ENCODE assay signal across 17 cellular contexts in the genomic region with DNA sequence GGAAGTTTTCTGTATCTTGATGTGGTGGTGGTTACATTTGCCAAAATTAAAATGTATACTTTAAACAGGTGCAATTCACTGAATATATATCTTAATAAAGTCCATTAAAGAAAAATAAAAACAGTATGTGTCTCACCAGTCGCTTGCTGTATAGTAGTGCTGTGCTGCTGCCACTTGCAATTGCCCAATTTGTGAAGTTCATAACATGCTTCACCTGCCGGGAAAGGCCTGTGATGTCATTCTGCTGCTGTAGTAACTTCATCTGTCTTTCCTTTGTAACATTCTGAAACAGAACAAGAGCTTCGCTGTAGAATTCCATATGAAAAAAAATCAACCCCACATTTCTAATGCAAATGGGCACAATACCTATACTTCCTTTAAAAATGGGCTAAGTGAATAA.
DNase-seq lines count a peak whose midpoint lies in the region; ATAC-seq and TF ChIP-seq lines count a peak whose summit lies in the region.
"Had no signal": no experiment of that assay in that cellular context is flagged by ENCODE, and none has a peak within 500 bp of the region (broad histone marks: within the 10 kb centered on the region; RNA-seq: fewer than 3 reads in every experiment).

No MANE protein-coding gene starts in this region.

- no peak overlapping the region for H3K4me2 ChIP-seq in mesenchymal stem cell (ENCODE audit: low read length, poor library complexity, severe bottlenecking)
- H3K4me2 ChIP-seq: BLaER1 had no signal

- peak overlapping the region; percentile 0 for H3K9ac ChIP-seq in mesenchymal stem cell (ENCODE audit: low read length)
- H3K9ac ChIP-seq: BLaER1 had no signal

- intact Hi-C loops in Right ventricle myocardium inferior (cut with DNase I) (loop anchor here (5.0 kb wide), 1 partner anchor 80 kb away; no protein-coding TSS in a partner anchor), ascending aorta (cut with DNase I) (loop anchor here (1.0 kb wide), 1 partner anchor 81 kb away; no protein-coding TSS in a partner anchor)

- peaks cover 5% of the 10 kb centered on the region for H3K79me1 ChIP-seq in mesenchymal stem cell (replicated peaks; ENCODE audit: low read length, poor library complexity, severe bottlenecking)

- H4K8ac ChIP-seq in mesenchymal stem cell (ENCODE audit: low read length), result no peak overlapping the region

- H3K4me3 ChIP-seq in HEK293 (ENCODE audit: low read depth, low read length) (no peak overlapping the region), mesenchymal stem cell (ENCODE audit: insufficient read depth in 1 of 2, low read depth in 1 of 2, low read length in 2 of 2) (no peak overlapping the region), ascending aorta (no peak overlapping the region)
- H3K4me3 ChIP-seq: BLaER1, GM12878 had no signal

- H3K36me3 ChIP-seq in HEK293 (ENCODE audit: control insufficient read depth in 2 of 2, insufficient read depth in 1 of 2, low read length in 2 of 2) (peaks cover 31 to 56% of the 10 kb centered on the region in 2 experiments), mesenchymal stem cell (ENCODE audit: control insufficient read depth in 1 of 2, insufficient read depth in 2 of 2, low read depth in 1 of 2, low read length in 2 of 2) (peaks cover 5 to 44% of the 10 kb centered on the region in 2 experiments), ascending aorta (peaks cover 14 to 54% of the 10 kb centered on the region in 2 donors)

- H3K18ac ChIP-seq in mesenchymal stem cell (ENCODE audit: low read depth in 1 of 2, low read length in 2 of 2), result no peak overlapping the region

- no peak overlapping the region for H2AK5ac ChIP-seq in mesenchymal stem cell (ENCODE audit: low read length, severe bottlenecking)

- H3K14ac ChIP-seq in mesenchymal stem cell (ENCODE audit: low read length in 2 of 2), result no peak overlapping the region

- H3K23ac ChIP-seq in mesenchymal stem cell (ENCODE audit: low read length in 2 of 2), result no peak overlapping the region

- H3K4me1 ChIP-seq in HEK293 (ENCODE audit: control insufficient read depth, insufficient read depth, low read length) (no peaks in the 10 kb centered on the region), mesenchymal stem cell (ENCODE audit: control insufficient read depth, insufficient read depth, low read depth, low read length) (peaks cover 1% of the 10 kb centered on the region), ascending aorta (no peaks in the 10 kb centered on the region)
- H3K4me1 ChIP-seq: BE2C had no signal

- H2BK120ac ChIP-seq in mesenchymal stem cell (ENCODE audit: low read depth, low read length), result no peak overlapping the region

- 97% methylated on average over 3 of the region's 3 CpGs for WGBS in mesenchymal stem cell

- DNase-seq in cerebellar cortex (ENCODE audit: low spot score) (peak; percentile 12), mesenchymal stem cell (no peak), Right ventricle myocardium inferior (ENCODE audit: missing footprints) (no peak), ascending aorta (ENCODE audit: low spot score in 2 of 2) (no peak)
- DNase-seq in activated effector memory CD4-positive, alpha-beta T cell treated with anti-CD3 and anti-CD28 coated beads, Interleukin-2, amount 50 U/mL, for 16 hours, result no peak
- DNase-seq in central memory CD4-positive, alpha-beta T cell, result no peak
- DNase-seq: 8988T, BE2C, COR-L47, DMS 273 treated with DMSO at 0.1 percent for 48 hours, DMS153, DMS79, DND-41, GDM1 had no signal

- no peak overlapping the region for H2BK15ac ChIP-seq in mesenchymal stem cell (ENCODE audit: low read depth, poor library complexity, severe bottlenecking)

- H3K9me3 ChIP-seq in HEK293 (ENCODE audit: control insufficient read depth, insufficient read depth, low read depth, low read length), result no peaks in the 10 kb centered on the region
- H3K9me3 ChIP-seq in mesenchymal stem cell (ENCODE audit: control insufficient read depth, low read length), result no peaks in the 10 kb centered on the region
- no peaks in the 10 kb centered on the region for H3K9me3 ChIP-seq in ascending aorta
- H3K9me3 ChIP-seq: BE2C, BLaER1 had no signal

- CTCF ChIA-PET in HEK293 (lab: Yijun Ruan, JAX), result interaction anchor here (0.5 to 2.0 kb wide), 13 partner anchors 8 to 435 kb away, joined by 3 to 25 read pairs (median 4); no protein-coding TSS in a partner anchor

- H4K91ac ChIP-seq in mesenchymal stem cell (ENCODE audit: low read length), result no peak overlapping the region

- POLR2A ChIA-PET in HEK293 (lab: Yijun Ruan, JAX), result no interaction called here

- no peak overlapping the region for H2AFZ ChIP-seq in mesenchymal stem cell (ENCODE audit: low read depth, low read length)

- TF ChIP-seq CTCF in HEK293 (tag by site-specific recombination; IDR thresholded peaks at IDR 0.05), result no peak
- no peak for TF ChIP-seq CTCF in ascending aorta (IDR thresholded peaks at IDR 0.05)

- H3K27me3 ChIP-seq in mesenchymal stem cell (ENCODE audit: control insufficient read depth in 1 of 2, insufficient read depth in 1 of 2, low read length in 2 of 2) (no peaks in the 10 kb centered on the region), ascending aorta (no peaks in the 10 kb centered on the region)
- H3K27me3 ChIP-seq: BE2C, BLaER1 had no signal

- H2BK12ac ChIP-seq in mesenchymal stem cell (ENCODE audit: low read length in 2 of 2), result no peak overlapping the region

- ATAC-seq in Right ventricle myocardium inferior, result no peak
- ATAC-seq: GM12878 had no signal

- H3K4ac ChIP-seq in mesenchymal stem cell (ENCODE audit: low read depth in 1 of 2, low read length in 2 of 2), result no peak overlapping the region

- no peak overlapping the region for H2BK5ac ChIP-seq in mesenchymal stem cell (ENCODE audit: low read depth, low read length, poor library complexity, severe bottlenecking)

- H3K27ac ChIP-seq in HEK293 (ENCODE audit: extremely low read depth, low read depth, low read length) (no peak overlapping the region), mesenchymal stem cell (ENCODE audit: low read length, poor library complexity, severe bottlenecking) (no peak overlapping the region), ascending aorta (no peak overlapping the region)
- H3K27ac ChIP-seq: BLaER1 had no signal

TF ChIP-seq in HEK293, 187 proteins besides CTCF, POLR2A, EP300 and RAD21:
- TF ChIP-seq ZNF433 (tag by site-specific recombination; IDR thresholded peaks at IDR 0.05; ENCODE audit: low read depth) (no peak), ZNF600 (tag by site-specific recombination; IDR thresholded peaks at IDR 0.05) (0 out of 2 replicates have a peak, but pooled peaks have one; percentile 14)
